In genomic region chr20:51054233-51054632, GRCh38 we compare ENCODE assay signal across 24 cellular contexts. TPM values are rescaled to one million over a fixed set of nuclear protein-coding genes. Genes with fewer than 3 reads are reported as not detected.
"Had no signal": no experiment of that assay in that cellular context is flagged by ENCODE, and none has a peak within 500 bp of the region (broad histone marks: within the 10 kb centered on the region; RNA-seq: fewer than 3 reads in every experiment).

No MANE protein-coding gene starts in this region.

- H3K36me3 ChIP-seq: brain microvascular endothelial cell, cardiac muscle cell, WERI-Rb-1 had no signal

- H3K36me3 Mint-ChIP-seq: activated naive CD4-positive, alpha-beta T cell treated with anti-CD3 and anti-CD28 coated beads, Interleukin-2, amount 10 ng/mL, durations not matched to agents 7 days and 5 days; activated naive CD8-positive, alpha-beta T cell treated with anti-CD3 and anti-CD28 coated beads for 36 hours; T-cell had no signal

- DNase-seq: activated CD4-positive, alpha-beta T cell treated with anti-CD3 and anti-CD28 coated beads for 36 hours; activated CD8-positive, alpha-beta memory T cell treated with anti-CD3 and anti-CD28 coated beads, Interleukin-2, amount 50 U/mL, for 4 hours; activated CD8-positive, alpha-beta T cell treated with anti-CD3 and anti-CD28 coated beads for 36 hours; activated gamma-delta T cell treated with Interleukin-2 at 50 U/mL for 16 hours; activated naive CD4-positive, alpha-beta T cell treated with anti-CD3 and anti-CD28 coated beads, Interleukin-2, amount 10 ng/mL, durations not matched to agents 7 days and 5 days; activated naive CD8-positive, alpha-beta T cell treated with anti-CD3 and anti-CD28 coated beads for 36 hours; activated T-cell treated with anti-CD3 and anti-CD28 coated beads, Interleukin-2, amount 50 U/mL, for 72 hours; brain microvascular endothelial cell; NCI-H1092; NCI-H1436 treated with DMSO at 0.1 percent for 48 hours; NCI-H187; NCI-H2081; NCI-H2171; NCI-H446; NCI-H524 treated with DMSO at 0.1 percent for 48 hours; PC-9; T-cell; T-helper 2 cell; WERI-Rb-1 had no signal

- H3K27ac ChIP-seq: brain microvascular endothelial cell, cardiac muscle cell, KMS-11, PC-9, SK-N-MC, WERI-Rb-1 had no signal

- H3K4me2 ChIP-seq: KMS-11, PC-9 had no signal

- H3K9ac ChIP-seq: KMS-11 had no signal

- H3K4me3 Mint-ChIP-seq: activated CD4-positive, alpha-beta T cell treated with anti-CD3 and anti-CD28 coated beads for 36 hours; activated CD8-positive, alpha-beta T cell treated with anti-CD3 and anti-CD28 coated beads for 36 hours; activated naive CD4-positive, alpha-beta T cell treated with anti-CD3 and anti-CD28 coated beads, Interleukin-2, amount 10 ng/mL, durations not matched to agents 7 days and 5 days; activated naive CD8-positive, alpha-beta T cell treated with anti-CD3 and anti-CD28 coated beads for 36 hours; activated T-cell treated with anti-CD3 and anti-CD28 coated beads, Interleukin-2, amount 50 U/mL, for 72 hours; T-cell had no signal

- H3K27me3 ChIP-seq: cardiac muscle cell had no signal

- ATAC-seq: activated CD4-positive, alpha-beta T cell treated with anti-CD3 and anti-CD28 coated beads for 36 hours; activated CD8-positive, alpha-beta T cell treated with anti-CD3 and anti-CD28 coated beads for 36 hours; activated T-cell treated with anti-CD3 and anti-CD28 coated beads, Interleukin-2, amount 50 U/mL, for 72 hours; Right ventricle myocardium inferior; T-cell had no signal

- H2AFZ ChIP-seq: PC-9 had no signal

- H3K4me3 ChIP-seq: cardiac muscle cell, PC-9, SK-N-MC had no signal

- H3K27ac Mint-ChIP-seq: activated CD4-positive, alpha-beta T cell treated with anti-CD3 and anti-CD28 coated beads for 36 hours; activated CD8-positive, alpha-beta T cell treated with anti-CD3 and anti-CD28 coated beads for 36 hours; activated naive CD4-positive, alpha-beta T cell treated with anti-CD3 and anti-CD28 coated beads, Interleukin-2, amount 10 ng/mL, durations not matched to agents 7 days and 5 days; activated naive CD8-positive, alpha-beta T cell treated with anti-CD3 and anti-CD28 coated beads for 36 hours; activated T-cell treated with anti-CD3 and anti-CD28 coated beads, Interleukin-2, amount 50 U/mL, for 72 hours; activated T-helper 2 cell treated with anti-CD3 and anti-CD28 coated beads, Interferon-gamma antibody, Interleukin-2, Interleukin-4, amounts not matched to agents 10 μg/mL and 5 μg/mL and 100 μg/mL, durations not matched to agents 14 hours and 24 hours and 36 hours; T-cell had no signal

- H3K4me1 Mint-ChIP-seq: activated naive CD4-positive, alpha-beta T cell treated with anti-CD3 and anti-CD28 coated beads, Interleukin-2, amount 10 ng/mL, durations not matched to agents 7 days and 5 days; T-cell had no signal

- H3K9me3 Mint-ChIP-seq: activated CD8-positive, alpha-beta T cell treated with anti-CD3 and anti-CD28 coated beads for 36 hours; activated naive CD4-positive, alpha-beta T cell treated with anti-CD3 and anti-CD28 coated beads, Interleukin-2, amount 10 ng/mL, durations not matched to agents 7 days and 5 days; activated naive CD8-positive, alpha-beta T cell treated with anti-CD3 and anti-CD28 coated beads for 36 hours; activated T-helper 2 cell treated with anti-CD3 and anti-CD28 coated beads, Interferon-gamma antibody, Interleukin-2, Interleukin-4, amounts not matched to agents 10 μg/mL and 5 μg/mL and 100 μg/mL, durations not matched to agents 14 hours and 24 hours and 36 hours; T-cell had no signal

RNA-seq across cellular contexts. Expression of gene KCNG1, which starts 31.3 kb away (rescaled TPM):
- total RNA-seq: PC-9 had no signal
